ENCODE assay signal across 10 cellular contexts in genomic region chr17:78253636-78253945, GRCh38. TPM values are rescaled to one million over a fixed set of nuclear protein-coding genes. Genes with fewer than 3 reads are reported as not detected.
DNase-seq lines count a peak whose midpoint lies in the region; FAIRE-seq and TF ChIP-seq lines count a peak whose summit lies in the region.
"Not testable (repeated sequence)": the region's sequence is repeated elsewhere in the genome, so short reads cannot be mapped to it uniquely, and the experiment has no call there.
"Had no signal": no experiment of that assay in that cellular context is flagged by ENCODE, and none has a peak within 500 bp of the region (broad histone marks: within the 10 kb centered on the region; RNA-seq: fewer than 3 reads in every experiment).

No MANE protein-coding gene starts in this region.

- H3K27me3 Mint-ChIP-seq in neural progenitor cell (ENCODE audit: insufficient read depth, low read depth) = not testable (repeated sequence)

- TF ChIP-seq EP300 in stomach (IDR thresholded peaks at IDR 0.05) = not testable (repeated sequence)

- TF ChIP-seq CTCF in WI38 (IDR thresholded peaks at IDR 0.05; ENCODE audit: low read depth, low read length); astrocyte of the cerebellum (IDR thresholded peaks at IDR 0.05; ENCODE audit: low read depth, low read length, missing control alignments); endothelial cell of umbilical vein (IDR thresholded peaks at IDR 0.05; ENCODE audit: extremely low read depth in 1 of 2, insufficient read depth in 1 of 2, low read depth in 1 of 2, low read length in 2 of 2); neural progenitor cell (IDR thresholded peaks at IDR 0.05); stomach (IDR thresholded peaks at IDR 0.05): not testable (repeated sequence)

- dilution Hi-C loops in endothelial cell of umbilical vein (cut with MboI; ENCODE audit: extremely low pct_ligation_motif_present, low sequenced_read_pairs) = not testable (repeated sequence)

- WGBS in stomach, 5 donors = 77 to 86% (median 81%) methylated on average over 12 of the region's 12 CpGs

- peak overlapping the region; percentile 93 to 99 (median 96) for H3K4me2 ChIP-seq in BLaER1 treated with 17β-estradiol and CSF1 and Interleukin-3, amounts not matched to agents 10 nM and 100 nM
- peak overlapping the region; percentile 73 for H3K4me2 ChIP-seq in endothelial cell of umbilical vein (ENCODE audit: insufficient read depth, low read length)
- peak overlapping the region; percentile 82 for H3K4me2 ChIP-seq in neural progenitor cell

- not testable (repeated sequence) for H3K36me3 Mint-ChIP-seq in neural progenitor cell

- not testable (repeated sequence) for H3K79me2 ChIP-seq in endothelial cell of umbilical vein (ENCODE audit: control insufficient read depth, insufficient read depth, low read length); neural progenitor cell (ENCODE audit: low read depth)

- POLR2A ChIA-PET in endothelial cell of umbilical vein (lab: Charles Lee) = not testable (repeated sequence)

- H4K20me1 ChIP-seq in BLaER1 treated with 17β-estradiol and CSF1 and Interleukin-3, amounts not matched to agents 10 nM and 100 nM; endothelial cell of umbilical vein (replicated peaks; ENCODE audit: control insufficient read depth, extremely low read depth, insufficient read depth, low read length); neural progenitor cell (ENCODE audit: low read depth): not testable (repeated sequence)

- not testable (repeated sequence) for TF ChIP-seq POLR2A in endothelial cell of umbilical vein (IDR thresholded peaks at IDR 0.05; ENCODE audit: low read depth, low read length); stomach (IDR thresholded peaks at IDR 0.05)

- not testable (repeated sequence) for H3F3A ChIP-seq in neural progenitor cell (ENCODE audit: low read depth)

- intact Hi-C loops in endothelial cell of umbilical vein (cut with micrococcal nuclease) = loop anchor here (5.0 to 10.0 kb wide), 2 partner anchors 126 to 451 kb away; partner anchors contain the start of gene TMC6
- intact Hi-C loops in stomach (cut with DNase I; ENCODE audit: low total_unique reads) = not testable (repeated sequence)

- peak; percentile 15 for FAIRE-seq in endothelial cell of umbilical vein (lab: Jason Lieb, UNC)

- not testable (repeated sequence) for H2AFZ ChIP-seq in endothelial cell of umbilical vein (ENCODE audit: low read depth, low read length); neural progenitor cell (replicated peaks)

- not testable (repeated sequence) for H3K27ac Mint-ChIP-seq in neural progenitor cell

- not testable (repeated sequence) for H3K27me3 ChIP-seq in BLaER1 treated with 17β-estradiol and CSF1 and Interleukin-3, amounts not matched to agents 10 nM and 100 nM; endothelial cell of umbilical vein (ENCODE audit: control insufficient read depth in 2 of 2, insufficient read depth in 2 of 2, low read length in 2 of 2); iPS-20b (ENCODE audit: insufficient read depth, low read length); neural progenitor cell
- peaks cover 0 to 24% (median 0%) of the 10 kb centered on the region in 3 donors for H3K27me3 ChIP-seq in stomach

- H3K9ac ChIP-seq in BLaER1 treated with 17β-estradiol and CSF1 and Interleukin-3, amounts not matched to agents 10 nM and 100 nM = peak overlapping the region in 10 of 11 experiments; percentile 80 to 91 (median 86); a peak in 17 of 22 replicates
- H3K9ac ChIP-seq in endothelial cell of umbilical vein (replicated peaks; ENCODE audit: extremely low read depth, insufficient read depth, low read length); neural progenitor cell: not testable (repeated sequence)
- H3K9ac ChIP-seq in iPS-20b (ENCODE audit: low read depth, low read length) = peak overlapping the region; percentile 89; the same call in 1 of the 2 replicates

- H3K36me3 ChIP-seq in BLaER1 treated with 17β-estradiol and CSF1 and Interleukin-3, amounts not matched to agents 10 nM and 100 nM; endothelial cell of umbilical vein (ENCODE audit: control insufficient read depth in 2 of 2, extremely low read depth in 1 of 2, insufficient read depth in 2 of 2, low read length in 2 of 2); iPS-20b (ENCODE audit: insufficient read depth, low read depth, low read length); neural progenitor cell; stomach: not testable (repeated sequence)

- H3K4me3 Mint-ChIP-seq in neural progenitor cell = peak overlapping the region; percentile 83

- not testable (repeated sequence) for H3K9me3 Mint-ChIP-seq in neural progenitor cell

- H3K9me1 ChIP-seq in endothelial cell of umbilical vein (replicated peaks; ENCODE audit: control insufficient read depth, extremely low read depth, insufficient read depth, low read length) = not testable (repeated sequence)

- DNase-seq in Jurkat, Clone E6-1 (ENCODE audit: low read depth, low spot score); astrocyte of the cerebellum (ENCODE audit: low read depth); endothelial cell of umbilical vein (ENCODE audit: low read depth, low spot score); neural progenitor cell (ENCODE audit: low spot score); stomach: not testable (repeated sequence)

- BruUV-seq in endothelial cell of umbilical vein (replicated peaks; lab: Mats Ljungman, UMichigan) = not testable (repeated sequence)

- H3K4me1 Mint-ChIP-seq in neural progenitor cell = peaks cover 40% of the 10 kb centered on the region

- H3K9me3 ChIP-seq in BLaER1 treated with 17β-estradiol and CSF1 and Interleukin-3, amounts not matched to agents 10 nM and 100 nM (replicated peaks in 1 of 11); endothelial cell of umbilical vein (replicated peaks; ENCODE audit: control insufficient read depth, insufficient read depth, low read length); iPS-20b (ENCODE audit: insufficient read depth, low read depth, low read length); neural progenitor cell (ENCODE audit: low read depth); stomach: not testable (repeated sequence)

- peak overlapping the region; percentile 69 to 93 (median 82); a peak in 18 of 20 replicates for H3K4me3 ChIP-seq in BLaER1 treated with 17β-estradiol and CSF1 and Interleukin-3, amounts not matched to agents 10 nM and 100 nM
- H3K4me3 ChIP-seq in Jurkat, Clone E6-1 (ENCODE audit: low read length) = peak overlapping the region; percentile 74
- H3K4me3 ChIP-seq in WI38 (ENCODE audit: low read depth, low read length) = peak overlapping the region; percentile 76
- peak overlapping the region; percentile 79 for H3K4me3 ChIP-seq in astrocyte of the cerebellum (ENCODE audit: low read depth, low read length)
- H3K4me3 ChIP-seq in endothelial cell of umbilical vein (replicated peaks in 1 of 3; ENCODE audit: insufficient read depth in 1 of 3, low read depth in 1 of 3, low read length in 3 of 3) = peak overlapping the region in 1 of 3 experiments; percentile 81
- peak overlapping the region; percentile 73; the same call in 1 of the 2 replicates for H3K4me3 ChIP-seq in iPS-20b (ENCODE audit: low read length)
- H3K4me3 ChIP-seq in neural progenitor cell = peak overlapping the region; percentile 66
- H3K4me3 ChIP-seq in stomach = peak overlapping the region; percentile 78 to 98 (median 80)

- CTCF ChIA-PET in endothelial cell of umbilical vein (lab: Charles Lee) = not testable (repeated sequence)

- in situ Hi-C loops in astrocyte of the cerebellum (cut with HindIII; ENCODE audit: low sequenced_read_pairs) = not testable (repeated sequence)

- H3K27ac ChIP-seq in BLaER1 treated with 17β-estradiol and CSF1 and Interleukin-3, amounts not matched to agents 10 nM and 100 nM = peak overlapping the region in 1 of 11 experiments; percentile 84; a peak in 3 of 22 replicates
- H3K27ac ChIP-seq in endothelial cell of umbilical vein (ENCODE audit: insufficient read depth, low read depth, low read length); iPS-20b (ENCODE audit: low read length); neural progenitor cell: not testable (repeated sequence)
- H3K27ac ChIP-seq in stomach = peak overlapping the region in 3 of 5 donors; percentile 90 to 92 (median 91)

- peaks cover 53 to 76% (median 66%) of the 10 kb centered on the region in 10 experiments for H3K4me1 ChIP-seq in BLaER1 treated with 17β-estradiol and CSF1 and Interleukin-3, amounts not matched to agents 10 nM and 100 nM
- not testable (repeated sequence) for H3K4me1 ChIP-seq in endothelial cell of umbilical vein (ENCODE audit: control insufficient read depth, extremely low read depth, insufficient read depth, low read length)
- H3K4me1 ChIP-seq in iPS-20b (ENCODE audit: insufficient read depth, low read length) (peaks cover 23% of the 10 kb centered on the region), neural progenitor cell (peaks cover 33% of the 10 kb centered on the region), stomach (peaks cover 29 to 70% (median 50%) of the 10 kb centered on the region in 4 donors)

RNA-seq across cellular contexts. Expression of gene TMEM235, which starts 22.2 kb away (rescaled TPM):
- not detected for polyA plus RNA-seq in Jurkat, Clone E6-1 (2012; ENCODE audit: insufficient read depth, insufficient read length)
- total RNA-seq in endothelial cell of umbilical vein = 0.38 TPM in 1 of 2 replicates, not detected in the other
- polyA plus RNA-seq in endothelial cell of umbilical vein = 0.04 and 0.18 TPM in 2 replicates
- polyA plus RNA-seq in endothelial cell of umbilical vein (2011; cell fraction: cytosol; rRNA removed) = 0.06 and 0.16 TPM in 2 replicates
- 0.11 and 0.38 TPM in 2 replicates for polyA plus RNA-seq in endothelial cell of umbilical vein (2011; cell fraction: nucleus; rRNA removed)
- not detected in 2 replicates for polyA plus RNA-seq in endothelial cell of umbilical vein (2012)
- not detected in 2 replicates for polyA minus RNA-seq in endothelial cell of umbilical vein
- polyA minus RNA-seq in endothelial cell of umbilical vein (2011; cell fraction: cytosol; rRNA and poly(A)+ RNA removed) = not detected
- polyA minus RNA-seq in endothelial cell of umbilical vein (2011; cell fraction: nucleus; rRNA and poly(A)+ RNA removed) = not detected in 2 replicates
- total RNA-seq in neural progenitor cell (ENCODE audit: low replicate concordance) = 0.09 TPM in 1 of 2 replicates, not detected in the other
- total RNA-seq in stomach = not detected
- not detected for polyA plus RNA-seq in stomach
- total RNA-seq: left lung had no signal
- polyA plus RNA-seq: small intestine had no signal

RNA-seq across cellular contexts. Expression of gene BIRC5, which starts 39.5 kb away (rescaled TPM):
- 121 TPM for polyA plus RNA-seq in Jurkat, Clone E6-1 (2012; ENCODE audit: insufficient read depth, insufficient read length)
- total RNA-seq in endothelial cell of umbilical vein (74.6 and 85.8 TPM in 2 replicates), neural progenitor cell (ENCODE audit: low replicate concordance) (144 and 169 TPM in 2 replicates), stomach (10 to 100 TPM in 1 of 5 donors, 1 to 10 TPM in 3, not detected in 1; 3.9 to 10.5 (median 5.4) TPM)
- polyA plus RNA-seq in endothelial cell of umbilical vein (26.3 and 32.8 TPM in 2 replicates), stomach (10 to 100 TPM in 2 of 3 donors, 1 to 10 TPM in 1; 3.4 to 10.3 (median 10.1) TPM)
- 32.8 and 37.5 TPM in 2 replicates for polyA plus RNA-seq in endothelial cell of umbilical vein (2011; cell fraction: cytosol; rRNA removed)
- polyA plus RNA-seq in endothelial cell of umbilical vein (2011; cell fraction: nucleus; rRNA removed) = 17.7 and 25.5 TPM in 2 replicates
- polyA plus RNA-seq in endothelial cell of umbilical vein (2012) = 29.7 and 51.2 TPM in 2 replicates
- polyA minus RNA-seq in endothelial cell of umbilical vein = 25.2 and 42.4 TPM in 2 replicates
- polyA minus RNA-seq in endothelial cell of umbilical vein (2011; cell fraction: cytosol; rRNA and poly(A)+ RNA removed) = 60.3 TPM
- 10.7 and 21.0 TPM in 2 replicates for polyA minus RNA-seq in endothelial cell of umbilical vein (2011; cell fraction: nucleus; rRNA and poly(A)+ RNA removed)
